Comparison of ENCODE assay signal across 9 cellular contexts in genomic region chr2:168307379-168307778, GRCh38. TPM values are rescaled to one million over a fixed set of nuclear protein-coding genes. Genes with fewer than 3 reads are reported as not detected.
"Had no signal": no experiment of that assay in that cellular context is flagged by ENCODE, and none has a peak within 500 bp of the region (broad histone marks: within the 10 kb centered on the region; RNA-seq: fewer than 3 reads in every experiment).

No MANE protein-coding gene starts in this region.

- ATAC-seq: GM12878 had no signal

- H3K4me3 ChIP-seq: GM12878 had no signal

- DNase-seq: GDM1, GF-D8 had no signal

- FAIRE-seq: G401.6, GM12878, GM12891, GM12892, GM18507, GM19239 had no signal

RNA-seq across cellular contexts. Expression of gene STK39, which starts 60.0 kb away (rescaled TPM):
- total RNA-seq: G401 had no signal
